ENCODE assay signal across 8 cellular contexts in the genomic region with DNA sequence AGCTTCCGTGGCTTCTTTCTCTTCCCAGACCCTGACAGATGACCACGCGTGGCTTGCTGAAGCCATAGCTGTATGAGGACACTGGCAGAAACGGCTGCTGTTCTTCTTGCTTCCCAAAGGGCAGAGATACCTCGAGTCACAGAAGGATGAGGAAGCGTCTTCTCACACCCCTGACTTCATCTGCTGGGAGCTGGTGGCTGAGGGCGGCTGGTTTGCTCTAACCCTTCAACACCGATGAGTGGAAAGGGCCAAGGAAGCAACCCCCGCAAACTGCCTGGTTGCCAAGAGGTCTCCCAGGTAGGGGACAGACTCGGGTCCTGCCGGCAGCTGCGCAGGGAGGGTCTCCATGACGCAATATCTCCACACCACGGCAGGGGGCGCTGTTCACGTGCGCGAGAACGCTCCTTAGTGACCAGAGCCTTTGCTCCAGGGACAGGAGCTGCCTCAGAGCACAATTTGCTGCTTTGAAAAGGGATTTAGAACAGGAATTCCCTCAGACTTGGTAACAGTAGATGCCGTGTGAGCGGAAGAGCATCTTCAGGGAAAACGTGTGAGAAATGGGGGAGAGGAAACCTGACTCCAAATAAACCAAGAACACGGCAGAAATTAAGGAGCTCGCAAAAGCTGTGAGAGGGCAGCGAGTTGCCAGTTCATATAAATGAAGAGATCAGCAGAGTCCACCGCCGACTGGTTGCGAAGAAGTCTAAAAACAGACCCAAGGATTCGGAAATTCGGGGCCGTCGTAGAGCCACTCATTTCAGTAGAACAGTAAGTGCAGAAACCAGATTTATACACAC.
A peak's percentile ranks its signal among the peaks of the same experiment; 100 is the strongest.
DNase-seq lines count a peak whose midpoint lies in the region; ATAC-seq and TF ChIP-seq lines count a peak whose summit lies in the region.

No MANE protein-coding gene starts in this region.

- H3K4me3 ChIP-seq in AG09309 (ENCODE audit: control insufficient read depth, low read depth, low read length) (no peak overlapping the region), Loucy (ENCODE audit: low read length, poor library complexity, severe bottlenecking) (no peak overlapping the region)

- intact Hi-C loops in head of caudate nucleus (cut with DNase I): loop anchor here (5.0 kb wide), 2 partner anchors 461 to 686 kb away; a partner anchor contains a TSS

- peak; percentile 93 for TF ChIP-seq CTCF in AG09309 (IDR thresholded peaks at IDR 0.05; ENCODE audit: control insufficient read depth, insufficient read depth, low read depth, low read length, missing control alignments)
- peak; percentile 95 for TF ChIP-seq CTCF in Loucy (conservative IDR thresholded peaks at IDR 0.05; ENCODE audit: low read length)
- TF ChIP-seq CTCF in type B pancreatic cell (conservative IDR thresholded peaks at IDR 0.05): peak; percentile 98

- H3K27ac Mint-ChIP-seq in activated naive CD4-positive, alpha-beta T cell treated with anti-CD3 and anti-CD28 coated beads, Interleukin-2, amount 50 U/mL, for 24 hours: peak overlapping the region; percentile 25
- peak overlapping the region; percentile 0 for H3K27ac Mint-ChIP-seq in type B pancreatic cell

- no peak overlapping the region for H2AFZ ChIP-seq in Loucy (ENCODE audit: low read length)

- H3K27me3 Mint-ChIP-seq in activated naive CD4-positive, alpha-beta T cell treated with anti-CD3 and anti-CD28 coated beads, Interleukin-2, amount 50 U/mL, for 24 hours: peaks cover 14% of the 10 kb centered on the region
- peaks cover 19% of the 10 kb centered on the region for H3K27me3 Mint-ChIP-seq in type B pancreatic cell

- no peak overlapping the region for H3K9ac ChIP-seq in Loucy (ENCODE audit: low read depth, low read length, poor library complexity, severe bottlenecking)

- H3K4me1 ChIP-seq in Loucy (ENCODE audit: insufficient read depth, low read length, poor library complexity, severe bottlenecking): peaks cover 29% of the 10 kb centered on the region

- no peaks in the 10 kb centered on the region for H3K9me3 ChIP-seq in Loucy (ENCODE audit: insufficient read depth, low read depth, low read length)

- no peak overlapping the region for H3K4me2 ChIP-seq in Loucy (ENCODE audit: low read depth, low read length, poor library complexity, severe bottlenecking)

- no peaks in the 10 kb centered on the region for H4K20me1 ChIP-seq in Loucy (ENCODE audit: insufficient read depth, low read length, poor library complexity, severe bottlenecking)

- H3F3A ChIP-seq in Loucy (ENCODE audit: low read depth): no peaks in the 10 kb centered on the region

- no peaks in the 10 kb centered on the region for H3K36me3 ChIP-seq in Loucy (ENCODE audit: insufficient read depth, low read length)

- no peaks in the 10 kb centered on the region for H3K27me3 ChIP-seq in Loucy (ENCODE audit: insufficient read depth, low read length, poor library complexity, severe bottlenecking)

- H3K4me3 Mint-ChIP-seq in activated naive CD4-positive, alpha-beta T cell treated with anti-CD3 and anti-CD28 coated beads, Interleukin-2, amount 50 U/mL, for 24 hours: no peak overlapping the region
- peak overlapping the region; percentile 30 for H3K4me3 Mint-ChIP-seq in type B pancreatic cell

- H3K4me1 Mint-ChIP-seq in activated naive CD4-positive, alpha-beta T cell treated with anti-CD3 and anti-CD28 coated beads, Interleukin-2, amount 50 U/mL, for 24 hours: peaks cover 4% of the 10 kb centered on the region
- H3K4me1 Mint-ChIP-seq in type B pancreatic cell (ENCODE audit: unreplicated experiment): peaks cover 6% of the 10 kb centered on the region

- no peaks in the 10 kb centered on the region for H3K79me2 ChIP-seq in Loucy (ENCODE audit: insufficient read depth, low read length)

- no peaks in the 10 kb centered on the region for H3K9me2 ChIP-seq in Loucy (replicated peaks; ENCODE audit: low read depth, low read length)

- peak; percentile 78 for ATAC-seq in GM18909 (IDR thresholded peaks at IDR 0.05; ENCODE audit: poor library complexity, unreplicated experiment)

- H3K36me3 Mint-ChIP-seq in activated naive CD4-positive, alpha-beta T cell treated with anti-CD3 and anti-CD28 coated beads, Interleukin-2, amount 50 U/mL, for 24 hours: peaks cover 2% of the 10 kb centered on the region
- no peaks in the 10 kb centered on the region for H3K36me3 Mint-ChIP-seq in type B pancreatic cell

- no peaks in the 10 kb centered on the region for H3K9me3 Mint-ChIP-seq in activated naive CD4-positive, alpha-beta T cell treated with anti-CD3 and anti-CD28 coated beads, Interleukin-2, amount 50 U/mL, for 24 hours
- peaks cover 6% of the 10 kb centered on the region for H3K9me3 Mint-ChIP-seq in type B pancreatic cell

- DNase-seq in AG09309 (ENCODE audit: low read depth) (peak; percentile 16), SK-N-DZ (ENCODE audit: low spot score) (peak; percentile 72), head of caudate nucleus (peak; percentile 36 to 94 (median 82)), pons (ENCODE audit: low spot score) (peak; percentile 74), type B pancreatic cell (ENCODE audit: extremely low spot score, unreplicated experiment) (peak; percentile 88)

Comparison
In these comparisons a context has a peak if more than half of its experiments do, and no peak if none do; other contexts are left out.
1. DNase-seq: peak in every context shown above with its lines; median percentile 88 in type B pancreatic cell; 82 in head of caudate nucleus; 74 in pons; 72 in SK-N-DZ; 16 in AG09309.